ENCODE assay signal across 8 cellular contexts in genomic region chr7:114363292-114363691, GRCh38. TPM values are rescaled to one million over a fixed set of nuclear protein-coding genes. Genes with fewer than 3 reads are reported as not detected.
"Had no signal": no experiment of that assay in that cellular context is flagged by ENCODE, and none has a peak within 500 bp of the region (broad histone marks: within the 10 kb centered on the region; RNA-seq: fewer than 3 reads in every experiment).

No MANE protein-coding gene starts in this region.

- H3K4me3 ChIP-seq: GM23248 had no signal

- H3K4me1 Mint-ChIP-seq: IgD-negative memory B cell had no signal

- H3K4me2 ChIP-seq: KMS-11 had no signal

- H2AFZ ChIP-seq: GM23248 had no signal

- DNase-seq: GM23248, H9, HCEC 1CT, KBM-7 had no signal

- H3K27ac ChIP-seq: GM23248, HL-60, KMS-11 had no signal

- ATAC-seq: HepG2 had no signal

- H3K27ac Mint-ChIP-seq: IgD-negative memory B cell had no signal

- H3K36me3 Mint-ChIP-seq: IgD-negative memory B cell had no signal

- H3K4me3 Mint-ChIP-seq: H9, IgD-negative memory B cell had no signal

RNA-seq across cellular contexts. Expression of gene FOXP2, which starts 51.3 kb away (rescaled TPM):
- total RNA-seq: H9, HepG2 had no signal
- polyA plus RNA-seq: IgD-negative memory B cell had no signal
